ENCODE assay signal across 8 cellular contexts in the genomic region with DNA sequence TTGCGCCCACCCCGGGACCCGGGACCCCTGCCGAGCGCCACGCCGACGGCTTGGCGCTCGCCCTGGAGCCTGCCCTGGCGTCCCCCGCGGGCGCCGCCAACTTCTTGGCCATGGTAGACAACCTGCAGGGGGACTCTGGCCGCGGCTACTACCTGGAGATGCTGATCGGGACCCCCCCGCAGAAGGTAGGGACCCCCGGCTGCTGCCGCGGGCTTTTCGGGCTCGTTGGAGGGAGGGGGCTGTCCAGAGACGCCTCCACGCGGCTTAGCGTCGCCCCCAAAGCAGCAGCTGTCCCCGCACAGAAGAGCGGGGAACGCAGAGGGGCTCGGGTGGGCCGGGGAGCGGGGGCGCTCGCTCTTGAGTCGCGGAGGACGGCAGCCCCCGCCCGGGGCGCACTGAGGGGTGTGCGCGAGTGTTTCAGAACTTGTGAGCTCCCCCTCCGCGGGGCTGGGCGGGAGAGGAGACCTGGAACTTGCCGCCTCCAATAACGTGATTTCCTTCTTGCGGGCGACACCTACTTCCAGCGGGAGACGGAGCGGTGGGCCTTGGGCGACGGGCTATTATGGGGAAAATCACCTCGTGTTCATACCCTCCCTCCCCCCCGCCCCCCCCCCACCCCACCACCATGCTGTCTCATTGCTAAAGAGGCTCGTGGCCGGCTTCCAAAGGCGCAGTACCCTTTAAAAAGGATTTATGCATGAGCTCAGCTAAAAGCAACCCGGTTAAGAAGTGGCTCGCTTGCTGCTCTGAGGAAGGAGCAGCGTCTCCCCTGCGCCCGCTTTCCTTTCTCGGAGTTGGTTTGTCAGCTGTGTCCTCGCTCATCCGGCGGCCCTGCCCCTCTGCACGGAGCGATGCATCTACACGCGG. TPM values are rescaled to one million over a fixed set of nuclear protein-coding genes. Genes with fewer than 3 reads are reported as not detected.
A peak's percentile ranks its signal among the peaks of the same experiment; 100 is the strongest.
DNase-seq lines count a peak whose midpoint lies in the region; ATAC-seq and TF ChIP-seq lines count a peak whose summit lies in the region.

No MANE protein-coding gene starts in this region.

- no peak overlapping the region for H3K9ac ChIP-seq in HUES48 (ENCODE audit: low read depth, low read length)

- H3K4me3 ChIP-seq in HUES48 (ENCODE audit: low read depth, low read length) (peak overlapping the region; percentile 74), WERI-Rb-1 (ENCODE audit: low read depth, low read length) (peak overlapping the region; percentile 65), fibroblast of villous mesenchyme (ENCODE audit: low read depth, low read length) (peak overlapping the region; percentile 45)

- no peaks in the 10 kb centered on the region for H3K36me3 ChIP-seq in HUES48 (ENCODE audit: control insufficient read depth, insufficient read depth, low read length)
- H3K36me3 ChIP-seq in WERI-Rb-1, result no peaks in the 10 kb centered on the region

- intact Hi-C loops in CD4-positive, alpha-beta T cell (cut with DNase I, micrococcal nuclease), result no loop called here

- H3K4me1 ChIP-seq in HUES48 (ENCODE audit: control insufficient read depth, insufficient read depth, low read length), result peaks cover 16% of the 10 kb centered on the region

- no peak for TF ChIP-seq CTCF in CD4-positive, alpha-beta T cell (IDR thresholded peaks at IDR 0.05)
- TF ChIP-seq CTCF in WERI-Rb-1 (IDR thresholded peaks at IDR 0.05; ENCODE audit: low read depth, low read length) (no peak), fibroblast of villous mesenchyme (IDR thresholded peaks at IDR 0.05; ENCODE audit: insufficient read depth, low read depth, low read length) (no peak)

- no peaks in the 10 kb centered on the region for H3K9me3 Mint-ChIP-seq in CD4-positive, alpha-beta T cell
- no peaks in the 10 kb centered on the region for H3K9me3 Mint-ChIP-seq in naive B cell

- H3K27ac Mint-ChIP-seq in CD4-positive, alpha-beta T cell, result no peak overlapping the region
- peak overlapping the region in 3 of 6 donors; percentile 76 to 81 (median 81) for H3K27ac Mint-ChIP-seq in naive B cell

- POLR2A ChIA-PET in CD4-positive, alpha-beta T cell (lab: Charles Lee), result no interaction called here

- no peaks in the 10 kb centered on the region for H3K36me3 Mint-ChIP-seq in CD4-positive, alpha-beta T cell (ENCODE audit: low read depth)
- H3K36me3 Mint-ChIP-seq in naive B cell, result no peaks in the 10 kb centered on the region

- peaks cover 34% of the 10 kb centered on the region for H3K27me3 ChIP-seq in CD4-positive, alpha-beta T cell (ENCODE audit: control insufficient read depth, insufficient read depth, low read length)
- H3K27me3 ChIP-seq in HUES48 (ENCODE audit: control insufficient read depth, insufficient read depth, low read length), result peaks cover 51% of the 10 kb centered on the region
- peaks cover 11% of the 10 kb centered on the region for H3K27me3 ChIP-seq in WERI-Rb-1 (ENCODE audit: insufficient read depth, low read depth, severe bottlenecking)

- H3K27me3 Mint-ChIP-seq in CD4-positive, alpha-beta T cell, result peaks cover 67% of the 10 kb centered on the region
- peaks cover 9 to 51% (median 10%) of the 10 kb centered on the region in 3 donors for H3K27me3 Mint-ChIP-seq in naive B cell

- no peak for DNase-seq in CD4-positive, alpha-beta T cell
- DNase-seq in WERI-Rb-1 (peak; percentile 64), fibroblast of villous mesenchyme (ENCODE audit: low read depth) (peak; percentile 24), naive B cell (peak; percentile 6), cerebellar nuclear complex (lab: John Stamatoyannopoulos, UW) (no peak)

- H3K4me1 Mint-ChIP-seq in CD4-positive, alpha-beta T cell (ENCODE audit: low read depth), result peaks cover 18% of the 10 kb centered on the region
- peaks cover 11 to 31% (median 14%) of the 10 kb centered on the region in 3 donors for H3K4me1 Mint-ChIP-seq in naive B cell

- ATAC-seq in CD4-positive, alpha-beta T cell (ENCODE audit: poor library complexity), result no peak
- ATAC-seq in naive B cell (ENCODE audit: low read depth in 2 of 2) (peak in 1 of 2 donors; percentile 14), GM21825 (IDR thresholded peaks at IDR 0.05; ENCODE audit: unreplicated experiment) (no peak), HG02884 (IDR thresholded peaks at IDR 0.05; ENCODE audit: unreplicated experiment) (no peak)

- H3K9me3 ChIP-seq in CD4-positive, alpha-beta T cell (ENCODE audit: control insufficient read depth, low read length), result no peaks in the 10 kb centered on the region
- H3K9me3 ChIP-seq in HUES48 (ENCODE audit: control insufficient read depth, insufficient read depth, low read length), result no peaks in the 10 kb centered on the region
- H3K9me3 ChIP-seq in WERI-Rb-1 (ENCODE audit: severe bottlenecking), result no peaks in the 10 kb centered on the region

- CTCF ChIA-PET in CD4-positive, alpha-beta T cell (lab: Charles Lee), result no interaction called here

- H3K27ac ChIP-seq in CD4-positive, alpha-beta T cell (ENCODE audit: low read depth, low read length), result no peak overlapping the region
- no peak overlapping the region for H3K27ac ChIP-seq in HUES48 (ENCODE audit: low read depth, low read length)
- H3K27ac ChIP-seq in WERI-Rb-1, result peak overlapping the region; percentile 34

- peak overlapping the region; percentile 84 for H3K4me3 Mint-ChIP-seq in CD4-positive, alpha-beta T cell
- peak overlapping the region; percentile 86 to 95 (median 89) for H3K4me3 Mint-ChIP-seq in naive B cell

RNA-seq across cellular contexts. Expression of a gene that starts 0.7 kb away (rescaled TPM):
- total RNA-seq in CD4-positive, alpha-beta T cell, result under 1 TPM in 1 of 2 experiments, not detected in 1; 0.16 TPM
- 3.0 and 7.1 TPM in 2 replicates for total RNA-seq in fibroblast of villous mesenchyme
- 100 to 1,000 TPM in 4 of 6 donors, 10 to 100 TPM in 2; 36.0 to 146 (median 110) TPM for polyA plus RNA-seq in naive B cell (ENCODE audit: low read depth in 6 of 6)

Comparison
In these comparisons a context has a peak if more than half of its experiments do, and no peak if none do; other contexts are left out.
1. DNase-seq: peak in WERI-Rb-1 (single experiment), fibroblast of villous mesenchyme (single experiment) and naive B cell (single experiment); none in CD4-positive, alpha-beta T cell (0 of 10) and cerebellar nuclear complex (0 of 2).
2. Peak in every context shown above with its lines, with median percentiles within 50 percentile points of each other: H3K4me3 ChIP-seq.